ENCODE assay signal across 10 cellular contexts in genomic region chr1:226310123-226310540, GRCh38. TPM values are rescaled to one million over a fixed set of nuclear protein-coding genes. Genes with fewer than 3 reads are reported as not detected.
DNase-seq lines count a peak whose midpoint lies in the region; TF ChIP-seq lines count a peak whose summit lies in the region.
"Had no signal": no experiment of that assay in that cellular context is flagged by ENCODE, and none has a peak within 500 bp of the region (broad histone marks: within the 10 kb centered on the region; RNA-seq: fewer than 3 reads in every experiment).

No MANE protein-coding gene starts in this region.

- BruUV-seq in Caco-2 (replicated peaks; lab: Mats Ljungman, UMichigan), result no TSS peak
- no TSS peak for BruUV-seq in mammary epithelial cell (replicated peaks; lab: Mats Ljungman, UMichigan)

- H3K4me1 ChIP-seq in Caco-2, result peaks cover 19% of the 10 kb centered on the region
- H3K4me1 ChIP-seq in Karpas-422 (ENCODE audit: low read length), result peaks cover 44% of the 10 kb centered on the region
- H3K4me1 ChIP-seq in mammary epithelial cell (ENCODE audit: insufficient read depth, low read length), result peaks cover 26% of the 10 kb centered on the region
- peaks cover 11% of the 10 kb centered on the region for H3K4me1 ChIP-seq in effector memory CD4-positive, alpha-beta T cell (ENCODE audit: control insufficient read depth, insufficient read depth, low read length, poor library complexity, severe bottlenecking)
- no peaks in the 10 kb centered on the region for H3K4me1 ChIP-seq in uterus

- H3K9me2 ChIP-seq in Karpas-422 (replicated peaks; ENCODE audit: insufficient read depth, low read length), result no peaks in the 10 kb centered on the region

- no peak overlapping the region for H2AFZ ChIP-seq in Karpas-422 (ENCODE audit: low read length)
- peak overlapping the region; percentile 99 for H2AFZ ChIP-seq in mammary epithelial cell (ENCODE audit: low read depth, low read length)

- H4K20me1 ChIP-seq in Karpas-422 (ENCODE audit: insufficient read depth, low read depth, low read length) (no peaks in the 10 kb centered on the region), mammary epithelial cell (ENCODE audit: insufficient read depth, low read length) (no peaks in the 10 kb centered on the region)

- H3K36me3 ChIP-seq in Caco-2 (ENCODE audit: control insufficient read depth, insufficient read depth, low read length), result no peaks in the 10 kb centered on the region
- no peaks in the 10 kb centered on the region for H3K36me3 ChIP-seq in Karpas-422 (ENCODE audit: insufficient read depth, low read length)
- H3K36me3 ChIP-seq in mammary epithelial cell (ENCODE audit: insufficient read depth, low read length), result no peaks in the 10 kb centered on the region
- H3K36me3 ChIP-seq in effector memory CD4-positive, alpha-beta T cell (ENCODE audit: control insufficient read depth, insufficient read depth, low read length), result no peaks in the 10 kb centered on the region
- no peaks in the 10 kb centered on the region for H3K36me3 ChIP-seq in uterus
- no peaks in the 10 kb centered on the region for H3K36me3 ChIP-seq in WERI-Rb-1

- H3K27ac ChIP-seq in Karpas-422 (ENCODE audit: low read length) (no peak overlapping the region), mammary epithelial cell (ENCODE audit: insufficient read depth, low read depth, low read length) (no peak overlapping the region), uterus (peak overlapping the region in 1 of 2 donors; percentile 72), WERI-Rb-1 (no peak overlapping the region)
- H3K27ac ChIP-seq in effector memory CD4-positive, alpha-beta T cell (ENCODE audit: insufficient read depth, low read length, poor library complexity, severe bottlenecking), result no peak overlapping the region

- H3K4me1 Mint-ChIP-seq in Caco-2 (ENCODE audit: low read depth, unreplicated experiment) (peaks cover 23% of the 10 kb centered on the region), neural crest cell (peaks cover 31% of the 10 kb centered on the region)

- H3K9me3 ChIP-seq in Caco-2 (no peaks in the 10 kb centered on the region), Karpas-422 (ENCODE audit: low read length) (no peaks in the 10 kb centered on the region), mammary epithelial cell (replicated peaks; ENCODE audit: insufficient read depth, low read length) (no peaks in the 10 kb centered on the region), uterus (no peaks in the 10 kb centered on the region), WERI-Rb-1 (ENCODE audit: severe bottlenecking) (no peaks in the 10 kb centered on the region)
- H3K9me3 ChIP-seq in effector memory CD4-positive, alpha-beta T cell (ENCODE audit: control insufficient read depth, low read length), result no peaks in the 10 kb centered on the region

- peak overlapping the region; percentile 28 for H3K27ac Mint-ChIP-seq in Caco-2 (ENCODE audit: unreplicated experiment)
- H3K27ac Mint-ChIP-seq in neural crest cell (ENCODE audit: unreplicated experiment), result no peak overlapping the region

- intact Hi-C loops in Caco-2 (cut with micrococcal nuclease; ENCODE audit: unreplicated experiment) (no loop called here), mammary epithelial cell (cut with micrococcal nuclease) (no loop called here), uterus (cut with DNase I; ENCODE audit: low total_unique reads) (no loop called here)

- H3K79me2 ChIP-seq in Karpas-422 (ENCODE audit: low read length) (peaks cover 38% of the 10 kb centered on the region), mammary epithelial cell (ENCODE audit: insufficient read depth, low read length) (peaks cover 34% of the 10 kb centered on the region)

- peak overlapping the region; percentile 100 for H3K4me3 ChIP-seq in Caco-2 (ENCODE audit: low read depth, low read length)
- H3K4me3 ChIP-seq in Karpas-422 (ENCODE audit: low read length), result peak overlapping the region; percentile 99
- H3K4me3 ChIP-seq in mammary epithelial cell (replicated peaks in 1 of 3; ENCODE audit: insufficient read depth in 1 of 3, low read depth in 2 of 3, low read length in 3 of 3), result peak overlapping the region in 2 of 3 experiments; percentile 61 to 89
- no peak overlapping the region for H3K4me3 ChIP-seq in effector memory CD4-positive, alpha-beta T cell (ENCODE audit: insufficient read depth, low read depth, low read length, poor library complexity, severe bottlenecking)
- no peak overlapping the region for H3K4me3 ChIP-seq in uterus
- H3K4me3 ChIP-seq in WERI-Rb-1 (ENCODE audit: low read depth, low read length), result no peak overlapping the region

- POLR2A ChIA-PET in Caco-2 (lab: Charles Lee), result interaction anchor here (0.6 to 1.2 kb wide), 3 partner anchors 11 to 386 kb away, joined by 3 to 5 read pairs (median 4); partner anchors contain the start of gene PYCR2

- CTCF ChIA-PET in Caco-2 (lab: Charles Lee) (interaction anchor here (1.2 to 1.6 kb wide), 6 partner anchors 23 to 245 kb away, joined by 3 to 8 read pairs (median 5); partner anchors contain the start of gene PARP1), mammary epithelial cell (lab: Charles Lee; ENCODE audit: low non-redundant PET) (no interaction called here)

- H3K4me3 Mint-ChIP-seq in Caco-2 (ENCODE audit: unreplicated experiment) (peak overlapping the region; percentile 78), neural crest cell (peak overlapping the region; percentile 78)

- no peak for TF ChIP-seq POLR2A in uterus (IDR thresholded peaks at IDR 0.05)

- no peaks in the 10 kb centered on the region for H3K27me3 ChIP-seq in Caco-2 (replicated peaks; ENCODE audit: control insufficient read depth, insufficient read depth, low read length)
- H3K27me3 ChIP-seq in Karpas-422 (ENCODE audit: low read length), result no peaks in the 10 kb centered on the region
- H3K27me3 ChIP-seq in mammary epithelial cell (ENCODE audit: insufficient read depth, low read length), result no peaks in the 10 kb centered on the region
- H3K27me3 ChIP-seq in effector memory CD4-positive, alpha-beta T cell (replicated peaks; ENCODE audit: control insufficient read depth, insufficient read depth, low read length, poor library complexity, severe bottlenecking), result no peaks in the 10 kb centered on the region
- no peaks in the 10 kb centered on the region for H3K27me3 ChIP-seq in uterus
- H3K27me3 ChIP-seq in WERI-Rb-1 (ENCODE audit: insufficient read depth, low read depth, severe bottlenecking), result peaks cover 10% of the 10 kb centered on the region

- WGBS in mammary epithelial cell (ENCODE audit: low coverage, missing lambda C conversion rate), result 39% methylated on average over 8 of the region's 8 CpGs

- peak overlapping the region; percentile 71 for H3K4me2 ChIP-seq in Karpas-422 (ENCODE audit: low read depth, low read length, poor library complexity, severe bottlenecking)
- H3K4me2 ChIP-seq in mammary epithelial cell (ENCODE audit: insufficient read depth, low read depth, low read length), result peak overlapping the region; percentile 100

- TF ChIP-seq CTCF in Caco-2 (IDR thresholded peaks at IDR 0.05; ENCODE audit: insufficient read depth in 1 of 2, low read depth in 1 of 2, low read length in 1 of 2, severe bottlenecking in 1 of 2, unreplicated experiment in 1 of 2) (no peak), mammary epithelial cell (conservative IDR thresholded peaks at IDR 0.05 in 1 of 2, IDR thresholded peaks at IDR 0.05 in 1 of 2; ENCODE audit: extremely low read depth in 1 of 2, insufficient read depth in 1 of 2, low read depth in 1 of 2, low read length in 2 of 2) (no peak), neural crest cell (conservative IDR thresholded peaks at IDR 0.05) (no peak), uterus (IDR thresholded peaks at IDR 0.05) (no peak), WERI-Rb-1 (IDR thresholded peaks at IDR 0.05; ENCODE audit: low read depth, low read length) (no peak)

- in situ Hi-C loops in mammary epithelial cell (cut with MboI; ENCODE audit: low sequenced_read_pairs in 2 of 2), result no loop called here

- dilution Hi-C loops in mammary epithelial cell (cut with HindIII; ENCODE audit: low sequenced_read_pairs), result loop anchor here (5.0 kb wide), 2 partner anchors 52 to 77 kb away; no protein-coding TSS in a partner anchor

- H3K9ac ChIP-seq in Karpas-422 (ENCODE audit: low read length) (peak overlapping the region; percentile 99), mammary epithelial cell (ENCODE audit: insufficient read depth, low read length) (no peak overlapping the region)

- H3K9me3 Mint-ChIP-seq in Caco-2 (ENCODE audit: unreplicated experiment) (no peaks in the 10 kb centered on the region), neural crest cell (peaks cover 4% of the 10 kb centered on the region)

- H3K27me3 Mint-ChIP-seq in Caco-2 (ENCODE audit: insufficient read depth, unreplicated experiment) (no peaks in the 10 kb centered on the region), neural crest cell (ENCODE audit: low read depth) (peaks cover 3% of the 10 kb centered on the region)

- H3K36me3 Mint-ChIP-seq in Caco-2 (ENCODE audit: insufficient read depth, unreplicated experiment), result no peaks in the 10 kb centered on the region
- no peaks in the 10 kb centered on the region for H3K36me3 Mint-ChIP-seq in neural crest cell (ENCODE audit: low read depth)

- DNase-seq in Caco-2 (no peak), Karpas-422 (peak; percentile 52), mammary epithelial cell (no peak), neural crest cell (ENCODE audit: low read depth, low spot score) (no peak), T-helper 9 cell (no peak), uterus (no peak), WERI-Rb-1 (no peak)
- DNase-seq in effector memory CD4-positive, alpha-beta T cell, result no peak
- DNase-seq: activated CD8-positive, alpha-beta memory T cell treated with anti-CD3 and anti-CD28 coated beads for 24 hours; foreskin melanocyte had no signal

RNA-seq across cellular contexts. Expression of gene LIN9, which starts 1.2 kb away (rescaled TPM):
- 11.0 and 12.2 TPM in 2 replicates for total RNA-seq in Caco-2 (2022)
- 7.8 and 22.0 TPM in 2 replicates for total RNA-seq in Karpas-422 (2014; rRNA removed; shearing (Covaris generic); ENCODE audit: low replicate concordance)
- total RNA-seq in mammary epithelial cell, result 1 to 10 TPM; 2.5 to 4.0 TPM
- polyA plus RNA-seq in mammary epithelial cell, result 3.0 TPM
- polyA minus RNA-seq in mammary epithelial cell, result 14.8 TPM
- 14.0 and 14.8 TPM in 2 replicates for total RNA-seq in neural crest cell
- 10 to 100 TPM in 1 of 4 donors, 1 to 10 TPM in 2, under 1 TPM in 1; 0.59 to 15.1 (median 3.9) TPM for total RNA-seq in uterus

Comparison
In these comparisons a context has a peak if more than half of its experiments do, and no peak if none do; other contexts are left out.
1. H3K4me3 ChIP-seq: peak in Caco-2 (single experiment), Karpas-422 (single experiment) and mammary epithelial cell (2 of 3); none in effector memory CD4-positive, alpha-beta T cell (single experiment), uterus (0 of 2) and WERI-Rb-1 (single experiment).